ENCODE assay signal across 8 cellular contexts in genomic region chr7:2138146-2138765, GRCh38.
DNase-seq lines count a peak whose midpoint lies in the region; ATAC-seq and TF ChIP-seq lines count a peak whose summit lies in the region.

No MANE protein-coding gene starts in this region.

- POLR2A ChIA-PET in Caco-2 (lab: Charles Lee), result no interaction called here

- no peaks in the 10 kb centered on the region for H3K4me1 Mint-ChIP-seq in Caco-2 (ENCODE audit: low read depth, unreplicated experiment)
- peaks cover 14% of the 10 kb centered on the region for H3K4me1 Mint-ChIP-seq in activated T-cell treated with anti-CD3 and anti-CD28 coated beads, Interleukin-2, amount 50 U/mL, for 24 hours (ENCODE audit: low read depth)

- intact Hi-C loops in Caco-2 (cut with micrococcal nuclease; ENCODE audit: unreplicated experiment), result no loop called here

- ATAC-seq in HG02642 (IDR thresholded peaks at IDR 0.05; ENCODE audit: poor library complexity, unreplicated experiment) (peak; percentile 55), HG03097 (IDR thresholded peaks at IDR 0.05; ENCODE audit: low FRiP score, unreplicated experiment) (no peak), GM18511 (IDR thresholded peaks at IDR 0.05; ENCODE audit: unreplicated experiment) (no peak), GM21717 (IDR thresholded peaks at IDR 0.05; ENCODE audit: unreplicated experiment) (no peak)

- no peaks in the 10 kb centered on the region for H3K4me1 ChIP-seq in Caco-2

- H3K27ac Mint-ChIP-seq in Caco-2 (ENCODE audit: unreplicated experiment), result peak overlapping the region; percentile 22
- H3K27ac Mint-ChIP-seq in activated T-cell treated with anti-CD3 and anti-CD28 coated beads, Interleukin-2, amount 50 U/mL, for 24 hours, result peak overlapping the region; percentile 84

- H3K27me3 ChIP-seq in Caco-2 (replicated peaks; ENCODE audit: control insufficient read depth, insufficient read depth, low read length), result no peaks in the 10 kb centered on the region

- H3K36me3 ChIP-seq in Caco-2 (ENCODE audit: control insufficient read depth, insufficient read depth, low read length), result no peaks in the 10 kb centered on the region; the same call in 1 of the 2 replicates

- no peaks in the 10 kb centered on the region for H3K9me3 Mint-ChIP-seq in Caco-2 (ENCODE audit: unreplicated experiment)
- H3K9me3 Mint-ChIP-seq in activated T-cell treated with anti-CD3 and anti-CD28 coated beads, Interleukin-2, amount 50 U/mL, for 24 hours, result no peaks in the 10 kb centered on the region

- BruUV-seq in Caco-2 (replicated peaks; lab: Mats Ljungman, UMichigan), result no TSS peak

- CTCF ChIA-PET in Caco-2 (lab: Charles Lee), result no interaction called here

- H3K4me3 Mint-ChIP-seq in Caco-2 (ENCODE audit: unreplicated experiment), result no peak overlapping the region
- peak overlapping the region; percentile 51 for H3K4me3 Mint-ChIP-seq in activated T-cell treated with anti-CD3 and anti-CD28 coated beads, Interleukin-2, amount 50 U/mL, for 24 hours

- no peak for TF ChIP-seq CTCF in Caco-2 (IDR thresholded peaks at IDR 0.05; ENCODE audit: insufficient read depth in 1 of 2, low read depth in 1 of 2, low read length in 1 of 2, severe bottlenecking in 1 of 2, unreplicated experiment in 1 of 2)

- H3K9me3 ChIP-seq in Caco-2, result no peaks in the 10 kb centered on the region

- H3K4me3 ChIP-seq in Caco-2 (ENCODE audit: low read depth, low read length), result no peak overlapping the region

- H3K36me3 Mint-ChIP-seq in Caco-2 (ENCODE audit: insufficient read depth, unreplicated experiment), result peaks cover 32% of the 10 kb centered on the region
- peaks cover 33% of the 10 kb centered on the region for H3K36me3 Mint-ChIP-seq in activated T-cell treated with anti-CD3 and anti-CD28 coated beads, Interleukin-2, amount 50 U/mL, for 24 hours (ENCODE audit: low read depth)

- H3K27me3 Mint-ChIP-seq in Caco-2 (ENCODE audit: insufficient read depth, unreplicated experiment), result no peaks in the 10 kb centered on the region
- H3K27me3 Mint-ChIP-seq in activated T-cell treated with anti-CD3 and anti-CD28 coated beads, Interleukin-2, amount 50 U/mL, for 24 hours, result no peaks in the 10 kb centered on the region

- DNase-seq in Caco-2, result no peak
- peak; percentile 73 for DNase-seq in activated T-cell treated with anti-CD3 and anti-CD28 coated beads, Interleukin-2, amount 50 U/mL, for 24 hours
- DNase-seq in retina, result peak; percentile 75
- DNase-seq in GDM1 (lab: John Stamatoyannopoulos, UW), result no peak

Comparison
In these comparisons a context has a peak if more than half of its experiments do, and no peak if none do; other contexts are left out.
1. DNase-seq: peak in activated T-cell treated with anti-CD3 and anti-CD28 coated beads, Interleukin-2, amount 50 U/mL, for 24 hours (single experiment) and retina (single experiment); none in Caco-2 (0 of 2) and GDM1 (single experiment).